ENCODE assay signal across 13 cellular contexts in genomic region chr6:35311390-35312075, GRCh38. TPM values are rescaled to one million over a fixed set of nuclear protein-coding genes. Genes with fewer than 3 reads are reported as not detected.
A peak's percentile ranks its signal among the peaks of the same experiment; 100 is the strongest.
DNase-seq lines count a peak whose midpoint lies in the region; ATAC-seq and TF ChIP-seq lines count a peak whose summit lies in the region.
"Had no signal": no experiment of that assay in that cellular context is flagged by ENCODE, and none has a peak within 500 bp of the region (broad histone marks: within the 10 kb centered on the region; RNA-seq: fewer than 3 reads in every experiment).

No MANE protein-coding gene starts in this region.

- no peaks in the 10 kb centered on the region for H3K9me3 ChIP-seq in BLaER1 treated with 17β-estradiol and CSF1 and Interleukin-3, amounts not matched to agents 10 nM and 100 nM (replicated peaks in 1 of 11)
- H3K9me3 ChIP-seq in mononuclear cell (ENCODE audit: low read depth, low read length) = no peaks in the 10 kb centered on the region
- H3K9me3 ChIP-seq: heart right ventricle, testis had no signal

- H3K9me3 Mint-ChIP-seq in activated T-cell treated with anti-CD3 and anti-CD28 coated beads, Interleukin-2, amount 50 U/mL, for 4 hours = no peaks in the 10 kb centered on the region

- DNase-seq in NB4 (ENCODE audit: low read depth) = peak; percentile 66
- peak; percentile 45 for DNase-seq in activated T-cell treated with anti-CD3 and anti-CD28 coated beads, Interleukin-2, amount 50 U/mL, for 4 hours
- DNase-seq in SK-N-DZ (ENCODE audit: low spot score) = no peak
- DNase-seq in DMS 273 treated with DMSO at 0.1 percent for 48 hours (lab: John Stamatoyannopoulos, UW) = no peak
- DNase-seq in medulla oblongata (ENCODE audit: extremely low spot score) = no peak
- DNase-seq: amygdala, heart right ventricle, OCI-M1, posterior cingulate gyrus, testis had no signal

- no peaks in the 10 kb centered on the region for H3K27me3 ChIP-seq in BLaER1 treated with 17β-estradiol and CSF1 and Interleukin-3, amounts not matched to agents 10 nM and 100 nM
- H3K27me3 ChIP-seq in mononuclear cell (ENCODE audit: insufficient read depth, low read length) = no peaks in the 10 kb centered on the region
- H3K27me3 ChIP-seq: heart right ventricle, testis had no signal

- H3K36me3 ChIP-seq in BLaER1 treated with 17β-estradiol and CSF1 and Interleukin-3, amounts not matched to agents 10 nM and 100 nM = peaks cover 24 to 69% (median 46%) of the 10 kb centered on the region in 11 experiments

- H3K36me3 Mint-ChIP-seq in activated T-cell treated with anti-CD3 and anti-CD28 coated beads, Interleukin-2, amount 50 U/mL, for 4 hours (ENCODE audit: insufficient read depth) = peaks cover 36% of the 10 kb centered on the region

- TF ChIP-seq CTCF in NB4 (IDR thresholded peaks at IDR 0.05; ENCODE audit: low read depth, low read length) = no peak

- TF ChIP-seq POLR2A in NB4 (IDR thresholded peaks at IDR 0.05; ENCODE audit: extremely low read depth, insufficient read length) = no peak

- H3K4me3 Mint-ChIP-seq in activated T-cell treated with anti-CD3 and anti-CD28 coated beads, Interleukin-2, amount 50 U/mL, for 4 hours = peak overlapping the region; percentile 67

- H3K27ac ChIP-seq in BLaER1 treated with 17β-estradiol and CSF1 and Interleukin-3, amounts not matched to agents 10 nM and 100 nM = peak overlapping the region; percentile 76 to 86 (median 82)
- H3K27ac ChIP-seq: testis had no signal

- ATAC-seq in activated T-cell treated with anti-CD3 and anti-CD28 coated beads, Interleukin-2, amount 50 U/mL, for 4 hours = peak; percentile 61
- ATAC-seq in HG02678 (IDR thresholded peaks at IDR 0.05; ENCODE audit: unreplicated experiment) = no peak
- ATAC-seq: heart right ventricle had no signal

- H3K9ac ChIP-seq in BLaER1 treated with 17β-estradiol and CSF1 and Interleukin-3, amounts not matched to agents 10 nM and 100 nM = peak overlapping the region; percentile 52 to 72 (median 65)

- no peaks in the 10 kb centered on the region for H4K20me1 ChIP-seq in BLaER1 treated with 17β-estradiol and CSF1 and Interleukin-3, amounts not matched to agents 10 nM and 100 nM

- peak overlapping the region; percentile 86 to 98 (median 93) for H3K4me2 ChIP-seq in BLaER1 treated with 17β-estradiol and CSF1 and Interleukin-3, amounts not matched to agents 10 nM and 100 nM

- peak overlapping the region in 7 of 10 experiments; percentile 24 to 54 (median 32); a peak in 12 of 20 replicates for H3K4me3 ChIP-seq in BLaER1 treated with 17β-estradiol and CSF1 and Interleukin-3, amounts not matched to agents 10 nM and 100 nM
- H3K4me3 ChIP-seq in NB4 (ENCODE audit: low read depth, low read length) = no peak overlapping the region
- H3K4me3 ChIP-seq in mononuclear cell (ENCODE audit: low read length) = peak overlapping the region; percentile 1
- H3K4me3 ChIP-seq: testis had no signal

- H3K4me1 ChIP-seq in BLaER1 treated with 17β-estradiol and CSF1 and Interleukin-3, amounts not matched to agents 10 nM and 100 nM = peaks cover 40 to 97% (median 43%) of the 10 kb centered on the region in 10 experiments
- peaks cover 69% of the 10 kb centered on the region for H3K4me1 ChIP-seq in mononuclear cell (ENCODE audit: insufficient read depth, low read length)
- H3K4me1 ChIP-seq: testis had no signal

- H3K4me1 Mint-ChIP-seq in activated T-cell treated with anti-CD3 and anti-CD28 coated beads, Interleukin-2, amount 50 U/mL, for 4 hours (ENCODE audit: low read depth) = peaks cover 89% of the 10 kb centered on the region

- no peaks in the 10 kb centered on the region for H3K27me3 Mint-ChIP-seq in activated T-cell treated with anti-CD3 and anti-CD28 coated beads, Interleukin-2, amount 50 U/mL, for 4 hours (ENCODE audit: low read depth)

RNA-seq across cellular contexts. Expression of gene DEF6, which starts 13.9 kb away (rescaled TPM):
- 10 to 100 TPM; 63.0 to 72.7 (median 68.9) TPM for total RNA-seq in activated T-cell treated with anti-CD3 and anti-CD28 coated beads, Interleukin-2, amount 50 U/mL, for 4 hours
- total RNA-seq in mononuclear cell = 80.1 TPM
- polyA plus RNA-seq in SK-N-DZ (2014; cell fraction: cytosol; rRNA removed) = 1.8 and 2.3 TPM in 2 replicates
- polyA plus RNA-seq in SK-N-DZ (2014; cell fraction: nucleus; rRNA removed) = 2.2 and 2.5 TPM in 2 replicates

RNA-seq across cellular contexts. Expression of gene PPARD, which starts 30.8 kb away (rescaled TPM):
- total RNA-seq in activated T-cell treated with anti-CD3 and anti-CD28 coated beads, Interleukin-2, amount 50 U/mL, for 4 hours = 10 to 100 TPM; 15.4 to 17.4 (median 16.9) TPM
- total RNA-seq in mononuclear cell = 8.1 TPM
- 7.7 and 9.4 TPM in 2 replicates for polyA plus RNA-seq in SK-N-DZ (2014; cell fraction: cytosol; rRNA removed)
- polyA plus RNA-seq in SK-N-DZ (2014; cell fraction: nucleus; rRNA removed) = 7.1 and 11.0 TPM in 2 replicates

RNA-seq across cellular contexts. Expression of gene ZNF76, which starts 52.0 kb away (rescaled TPM):
- 10 to 100 TPM; 22.9 to 24.3 (median 24.1) TPM for total RNA-seq in activated T-cell treated with anti-CD3 and anti-CD28 coated beads, Interleukin-2, amount 50 U/mL, for 4 hours
- total RNA-seq in mononuclear cell = 23.4 TPM
- polyA plus RNA-seq in SK-N-DZ (2014; cell fraction: cytosol; rRNA removed) = 15.5 and 18.4 TPM in 2 replicates
- 60.8 and 107 TPM in 2 replicates for polyA plus RNA-seq in SK-N-DZ (2014; cell fraction: nucleus; rRNA removed)

Comparison
In these comparisons a context has a peak if more than half of its experiments do, and no peak if none do; other contexts are left out.
1. DNase-seq: peak in NB4 (single experiment) and activated T-cell treated with anti-CD3 and anti-CD28 coated beads, Interleukin-2, amount 50 U/mL, for 4 hours (single experiment); none in SK-N-DZ (single experiment), DMS 273 treated with DMSO at 0.1 percent for 48 hours (single experiment) and medulla oblongata (single experiment).